In the genomic region with DNA sequence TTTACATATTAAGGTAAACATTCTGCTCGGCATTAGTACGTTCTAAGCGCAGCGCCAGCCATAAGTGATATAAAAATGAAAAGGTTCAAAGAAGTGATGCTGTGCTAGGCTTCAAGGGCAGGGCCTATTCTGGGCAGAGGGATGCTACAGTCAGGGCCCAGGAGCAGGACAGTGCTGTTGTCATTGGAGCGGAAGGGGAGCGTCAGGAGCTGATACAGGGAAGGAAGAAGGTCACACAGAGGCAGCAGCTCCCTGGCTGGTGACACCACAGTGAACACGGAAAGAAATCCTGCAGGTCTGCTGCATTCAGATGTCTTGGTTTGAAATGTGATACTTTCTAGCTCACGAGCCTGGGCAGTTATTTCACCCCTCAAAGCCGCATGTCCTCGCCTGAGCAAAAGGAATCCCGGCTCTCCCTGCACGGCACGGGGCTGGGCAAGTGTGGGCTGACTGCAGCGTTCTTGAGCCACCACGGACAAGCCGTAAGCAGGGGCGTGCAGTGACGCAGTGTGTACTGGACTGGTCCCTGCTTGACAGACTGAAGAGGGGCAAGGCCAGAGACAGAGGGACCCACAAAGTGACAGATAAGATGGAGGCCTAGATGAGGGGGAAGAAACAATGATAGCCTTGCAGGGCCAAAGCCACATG, we compare ENCODE assay signal across 2 cellular contexts.
TF ChIP-seq lines count a peak whose summit lies in the region.

No MANE protein-coding gene starts in this region.

TF ChIP-seq in IMR-90, 13 proteins besides CTCF, POLR2A, EP300 and RAD21:
- TF ChIP-seq BHLHE40 (IDR thresholded peaks at IDR 0.05; ENCODE audit: low read depth, low read length) = peak; percentile 25; the same call in 1 of the 2 replicates
- no peak for TF ChIP-seq MAZ (IDR thresholded peaks at IDR 0.05; ENCODE audit: borderline replicate concordance, low read depth, low read length)

TF ChIP-seq in HepG2, 621 proteins besides CTCF, POLR2A, EP300 and RAD21:
- TF ChIP-seq ZNF589 (CRISPR knock-in tag; conservative IDR thresholded peaks at IDR 0.05) (no peak), ZNF292 (CRISPR knock-in tag; IDR thresholded peaks at IDR 0.05; ENCODE audit: borderline replicate concordance, low read depth) (no peak), ZBTB40 (IDR thresholded peaks at IDR 0.05) (no peak), ZBTB40 (CRISPR knock-in tag; IDR thresholded peaks at IDR 0.05) (0 out of 2 replicates have a peak, but pooled peaks have one; percentile 12), CREB1 (IDR thresholded peaks at IDR 0.05) (no peak), CREB1 (CRISPR knock-in tag; IDR thresholded peaks at IDR 0.05) (no peak), ARNTL (CRISPR knock-in tag; IDR thresholded peaks at IDR 0.05) (no peak)
